12 cellular contexts compared by ENCODE assay signal in genomic region chr1:98704474-98704873, GRCh38. TPM values are rescaled to one million over a fixed set of nuclear protein-coding genes. Genes with fewer than 3 reads are reported as not detected.
A peak's percentile ranks its signal among the peaks of the same experiment; 100 is the strongest.
DNase-seq lines count a peak whose midpoint lies in the region; ATAC-seq lines count a peak whose summit lies in the region.
"Had no signal": no experiment of that assay in that cellular context is flagged by ENCODE, and none has a peak within 500 bp of the region (broad histone marks: within the 10 kb centered on the region; RNA-seq: fewer than 3 reads in every experiment).

No MANE protein-coding gene starts in this region.

- ATAC-seq in GM21825 (IDR thresholded peaks at IDR 0.05; ENCODE audit: unreplicated experiment): no peak
- no peak for ATAC-seq in HG03135 (IDR thresholded peaks at IDR 0.05; ENCODE audit: unreplicated experiment)
- ATAC-seq: naive thymus-derived CD8-positive, alpha-beta T cell had no signal

- DNase-seq in Daoy (ENCODE audit: low read depth) (peak; percentile 10), NCI-H446 (lab: John Stamatoyannopoulos, UW) (peak; percentile 24 to 79), dermis blood vessel endothelial cell (peak; percentile 13), left kidney (ENCODE audit: low read depth, low spot score) (peak; percentile 28), NCI-H226 (no peak), NCI-H2029 treated with DMSO at 0.1 percent for 48 hours (lab: John Stamatoyannopoulos, UW) (no peak)
- DNase-seq: AML-193; naive thymus-derived CD8-positive, alpha-beta T cell; NCI-H1436 had no signal

RNA-seq across cellular contexts. Expression of gene SNX7, which starts 43.0 kb away (rescaled TPM):
- 75.5 and 81.5 TPM in 2 replicates for total RNA-seq in Daoy (2014; rRNA removed; shearing (Covaris generic))
- 37.9 and 54.0 TPM in 2 replicates for total RNA-seq in dermis blood vessel endothelial cell
- total RNA-seq: activated T-helper 2 cell treated with anti-CD3 and anti-CD28 coated beads, Interferon-gamma antibody, Interleukin-2, Interleukin-4, amounts not matched to agents 10 μg/mL and 5 μg/mL and 100 μg/mL, durations not matched to agents 14 hours and 24 hours and 36 hours; naive thymus-derived CD8-positive, alpha-beta T cell had no signal

Comparison
In these comparisons a context has a peak if more than half of its experiments do, and no peak if none do; other contexts are left out.
1. DNase-seq: peak in Daoy (single experiment), NCI-H446 (2 of 2), dermis blood vessel endothelial cell (single experiment) and left kidney (single experiment); none in NCI-H226 (single experiment) and NCI-H2029 treated with DMSO at 0.1 percent for 48 hours (single experiment).